Comparison of ENCODE assay signal across 9 cellular contexts in genomic region chr17:7015587-7016020, GRCh38.
DNase-seq lines count a peak whose midpoint lies in the region; TF ChIP-seq lines count a peak whose summit lies in the region.
"Had no signal": no experiment of that assay in that cellular context is flagged by ENCODE, and none has a peak within 500 bp of the region (broad histone marks: within the 10 kb centered on the region; RNA-seq: fewer than 3 reads in every experiment).

No MANE protein-coding gene starts in this region.

- no peak for DNase-seq in NT2/D1 (ENCODE audit: low read depth, low spot score)
- DNase-seq in coronary artery (ENCODE audit: low spot score): no peak
- DNase-seq in NCI-H1436 treated with DMSO at 0.1 percent for 48 hours (lab: John Stamatoyannopoulos, UW): no peak
- DNase-seq in NCI-H345 (lab: John Stamatoyannopoulos, UW): no peak
- no peak for DNase-seq in central memory CD4-positive, alpha-beta T cell
- DNase-seq in KG1 (lab: John Stamatoyannopoulos, UW): no peak

- H3K27me3 ChIP-seq in BLaER1 treated with 17β-estradiol and CSF1 and Interleukin-3, amounts not matched to agents 10 nM and 100 nM: peaks cover 0 to 1% (median 0%) of the 10 kb centered on the region in 11 experiments; a peak in 1 of 22 replicates
- H3K27me3 ChIP-seq in NT2/D1 (ENCODE audit: insufficient read depth, insufficient read length): peaks cover 3% of the 10 kb centered on the region

- H3K27ac ChIP-seq in BLaER1 treated with 17β-estradiol and CSF1 and Interleukin-3, amounts not matched to agents 10 nM and 100 nM: peak overlapping the region; percentile 94 to 100 (median 99)
- H3K27ac ChIP-seq in coronary artery: peak overlapping the region; percentile 93 to 96

- H3K9me3 Mint-ChIP-seq in nephron: no peaks in the 10 kb centered on the region

- H4K20me1 ChIP-seq in BLaER1 treated with 17β-estradiol and CSF1 and Interleukin-3, amounts not matched to agents 10 nM and 100 nM: peaks cover 0 to 9% (median under 1%) of the 10 kb centered on the region in 11 experiments; a peak in 10 of 22 replicates

- H3K4me3 ChIP-seq in BLaER1 treated with 17β-estradiol and CSF1 and Interleukin-3, amounts not matched to agents 10 nM and 100 nM: peak overlapping the region; percentile 78 to 99 (median 92)
- H3K4me3 ChIP-seq in NT2/D1 (ENCODE audit: insufficient read length, low read depth) (peak overlapping the region; percentile 63), coronary artery (peak overlapping the region; percentile 93)

- peaks cover 0 to 21% (median 7%) of the 10 kb centered on the region in 11 experiments; a peak in 9 of 22 replicates for H3K36me3 ChIP-seq in BLaER1 treated with 17β-estradiol and CSF1 and Interleukin-3, amounts not matched to agents 10 nM and 100 nM
- H3K36me3 ChIP-seq in NT2/D1 (ENCODE audit: insufficient read depth, insufficient read length, low read length): peaks cover 23% of the 10 kb centered on the region

- H3K27ac Mint-ChIP-seq in nephron: peak overlapping the region; percentile 99 to 100 (median 100)

- peaks cover 8% of the 10 kb centered on the region for H3K27me3 Mint-ChIP-seq in nephron (ENCODE audit: low read depth)

- peaks cover 53 to 77% (median 71%) of the 10 kb centered on the region in 10 experiments for H3K4me1 ChIP-seq in BLaER1 treated with 17β-estradiol and CSF1 and Interleukin-3, amounts not matched to agents 10 nM and 100 nM
- no peaks in the 10 kb centered on the region for H3K4me1 ChIP-seq in NT2/D1 (ENCODE audit: insufficient read depth, insufficient read length)

- H3K4me1 Mint-ChIP-seq in nephron: peaks cover 53% of the 10 kb centered on the region

- H3K9ac ChIP-seq in BLaER1 treated with 17β-estradiol and CSF1 and Interleukin-3, amounts not matched to agents 10 nM and 100 nM: peak overlapping the region; percentile 89 to 100 (median 99)
- peak overlapping the region; percentile 77 for H3K9ac ChIP-seq in NT2/D1 (ENCODE audit: insufficient read length, low read depth)

- H3K9me3 ChIP-seq in BLaER1 treated with 17β-estradiol and CSF1 and Interleukin-3, amounts not matched to agents 10 nM and 100 nM (replicated peaks in 1 of 11): no peaks in the 10 kb centered on the region
- H3K9me3 ChIP-seq in NT2/D1 (ENCODE audit: insufficient read depth, low read length): no peaks in the 10 kb centered on the region
- H3K9me3 ChIP-seq: mucosa of descending colon had no signal

- H3K4me2 ChIP-seq in BLaER1 treated with 17β-estradiol and CSF1 and Interleukin-3, amounts not matched to agents 10 nM and 100 nM: peak overlapping the region; percentile 91 to 99 (median 95)

- TF ChIP-seq CTCF in coronary artery (IDR thresholded peaks at IDR 0.05) (no peak), nephron (IDR thresholded peaks at IDR 0.05; ENCODE audit: unreplicated experiment in 3 of 3) (no peak)

- H3K4me3 Mint-ChIP-seq in nephron: peak overlapping the region; percentile 88 to 96 (median 90)

- no peaks in the 10 kb centered on the region for H3K36me3 Mint-ChIP-seq in nephron (ENCODE audit: low read depth)
